ENCODE assay signal across 1 cellular context in the genomic region with DNA sequence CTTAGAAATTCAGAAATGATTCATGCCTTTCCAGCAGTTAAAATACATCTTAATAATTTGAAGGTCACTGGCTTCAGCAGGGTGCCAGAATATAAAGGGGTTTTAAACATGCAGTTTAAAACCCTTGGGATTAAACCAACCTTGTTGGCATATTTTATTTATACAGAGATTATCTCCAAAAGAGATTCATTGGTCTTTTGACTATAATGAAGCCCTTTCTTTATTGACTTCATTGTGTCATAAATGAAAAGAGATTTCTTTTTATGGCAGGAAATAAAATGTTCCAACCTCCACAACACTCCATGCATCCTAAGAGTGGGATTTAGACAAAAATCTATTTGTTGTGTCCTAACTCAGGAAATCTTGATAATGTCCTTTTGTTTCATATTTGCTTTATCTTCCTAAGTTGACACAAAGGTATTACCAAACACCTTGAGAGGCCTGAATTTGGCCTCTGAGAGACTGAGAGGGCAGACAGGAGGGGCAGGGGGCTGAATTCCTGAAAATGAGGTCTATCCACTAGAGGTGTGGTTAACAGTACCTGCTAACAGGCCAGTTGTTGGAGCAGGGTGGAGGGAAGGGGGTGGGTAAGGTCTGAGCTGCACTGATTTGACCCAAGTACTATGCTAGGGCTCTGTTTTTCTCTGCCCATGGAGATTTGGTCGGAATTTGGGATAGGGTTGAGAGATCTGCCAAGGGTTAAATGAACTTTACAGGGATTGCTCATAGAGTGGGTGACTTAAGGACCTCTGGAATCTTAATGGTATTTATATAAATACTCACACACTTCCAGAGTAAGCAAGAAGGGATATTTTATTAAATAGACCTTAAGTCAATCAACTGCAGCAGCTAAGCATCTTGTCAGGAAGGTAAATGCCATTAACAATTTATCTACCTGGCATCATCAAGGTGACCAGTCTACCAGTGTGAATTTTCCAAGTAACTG.
TF ChIP-seq lines count a peak whose summit lies in the region.

No MANE protein-coding gene starts in this region.

TF ChIP-seq in IMR-90, 13 proteins besides CTCF, POLR2A, EP300 and RAD21:
- TF ChIP-seq BHLHE40 (IDR thresholded peaks at IDR 0.05; ENCODE audit: low read depth, low read length) = no peak
- TF ChIP-seq MXI1 (IDR thresholded peaks at IDR 0.05; ENCODE audit: borderline replicate concordance, low read depth, low read length) = no peak
- TF ChIP-seq, protein P1, sequence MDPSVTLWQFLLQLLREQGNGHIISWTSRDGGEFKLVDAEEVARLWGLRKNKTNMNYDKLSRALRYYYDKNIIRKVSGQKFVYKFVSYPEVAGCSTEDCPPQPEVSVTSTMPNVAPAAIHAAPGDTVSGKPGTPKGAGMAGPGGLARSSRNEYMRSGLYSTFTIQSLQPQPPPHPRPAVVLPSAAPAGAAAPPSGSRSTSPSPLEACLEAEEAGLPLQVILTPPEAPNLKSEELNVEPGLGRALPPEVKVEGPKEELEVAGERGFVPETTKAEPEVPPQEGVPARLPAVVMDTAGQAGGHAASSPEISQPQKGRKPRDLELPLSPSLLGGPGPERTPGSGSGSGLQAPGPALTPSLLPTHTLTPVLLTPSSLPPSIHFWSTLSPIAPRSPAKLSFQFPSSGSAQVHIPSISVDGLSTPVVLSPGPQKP (IDR thresholded peaks at IDR 0.05; ENCODE audit: borderline replicate concordance, low read depth, low read length) = no peak
- TF ChIP-seq NFE2L2 (IDR thresholded peaks at IDR 0.05; ENCODE audit: low read depth, low read length) = no peak
- TF ChIP-seq, protein P2, sequence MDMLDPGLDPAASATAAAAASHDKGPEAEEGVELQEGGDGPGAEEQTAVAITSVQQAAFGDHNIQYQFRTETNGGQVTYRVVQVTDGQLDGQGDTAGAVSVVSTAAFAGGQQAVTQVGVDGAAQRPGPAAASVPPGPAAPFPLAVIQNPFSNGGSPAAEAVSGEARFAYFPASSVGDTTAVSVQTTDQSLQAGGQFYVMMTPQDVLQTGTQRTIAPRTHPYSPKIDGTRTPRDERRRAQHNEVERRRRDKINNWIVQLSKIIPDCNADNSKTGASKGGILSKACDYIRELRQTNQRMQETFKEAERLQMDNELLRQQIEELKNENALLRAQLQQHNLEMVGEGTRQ (IDR thresholded peaks at IDR 0.05; ENCODE audit: low read depth, low read length) = no peak
- no peak for TF ChIP-seq FOS (IDR thresholded peaks at IDR 0.05; ENCODE audit: low read depth, low read length)
- no peak for TF ChIP-seq RCOR1 (IDR thresholded peaks at IDR 0.05; ENCODE audit: insufficient replicate concordance, low read length)
- no peak for TF ChIP-seq CEBPB (IDR thresholded peaks at IDR 0.05; ENCODE audit: low read depth, low read length)
- TF ChIP-seq CHD1 (IDR thresholded peaks at IDR 0.05; ENCODE audit: low read depth, low read length) = no peak
- TF ChIP-seq RFX5 (IDR thresholded peaks at IDR 0.05; ENCODE audit: low read depth, low read length) = no peak
- TF ChIP-seq MAFK (IDR thresholded peaks at IDR 0.05; ENCODE audit: low read depth, low read length) = no peak
- no peak for TF ChIP-seq SMC3 (IDR thresholded peaks at IDR 0.05; ENCODE audit: low read depth, low read length)
- no peak for TF ChIP-seq MAZ (IDR thresholded peaks at IDR 0.05; ENCODE audit: borderline replicate concordance, low read depth, low read length)
